1 cellular context compared by ENCODE assay signal in the genomic region with DNA sequence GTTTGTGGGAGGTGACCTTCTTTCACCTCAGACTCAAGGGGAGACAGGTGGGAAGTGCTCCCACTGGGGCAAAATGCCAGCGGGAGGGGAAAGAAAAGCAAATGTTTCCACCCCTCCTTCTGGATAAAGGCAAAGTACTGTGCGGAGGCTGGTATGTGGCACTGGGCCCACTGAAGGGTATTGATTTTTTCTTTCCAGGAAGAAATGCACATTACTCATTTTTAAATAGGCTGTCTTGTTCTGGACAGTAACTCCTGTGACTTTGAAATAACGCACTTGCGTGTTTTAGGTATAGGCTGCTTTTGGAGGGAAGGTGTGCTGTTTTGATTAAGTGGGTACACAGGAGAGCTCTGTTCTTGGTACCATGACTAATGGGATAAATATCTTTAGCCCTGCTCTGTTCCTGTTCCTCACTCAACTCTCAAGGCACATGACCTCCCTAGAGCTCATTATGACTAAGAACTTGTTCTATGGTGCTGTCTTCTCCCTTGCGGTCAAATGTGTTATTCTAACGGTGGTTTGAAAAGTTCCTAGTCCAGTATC.
TF ChIP-seq lines count a peak whose summit lies in the region.

No MANE protein-coding gene starts in this region.

TF ChIP-seq in GM12878, 131 proteins besides CTCF, POLR2A, EP300 and RAD21 (continued from another document):
- TF ChIP-seq EED (IDR thresholded peaks at IDR 0.05; ENCODE audit: low read depth), result peak; percentile 61
- TF ChIP-seq IKZF2 (IDR thresholded peaks at IDR 0.05), result peak in 1 of 2 experiments; percentile 21; a peak in 1 of 4 replicates
- no peak for TF ChIP-seq SRF (IDR thresholded peaks at IDR 0.05; ENCODE audit: low read depth in 2 of 2, low read length in 2 of 2)
- TF ChIP-seq RUNX3 (IDR thresholded peaks at IDR 0.05; ENCODE audit: low read length), result peak; percentile 83
- TF ChIP-seq JUNB (IDR thresholded peaks at IDR 0.05), result peak; percentile 61
- TF ChIP-seq, protein P1, sequence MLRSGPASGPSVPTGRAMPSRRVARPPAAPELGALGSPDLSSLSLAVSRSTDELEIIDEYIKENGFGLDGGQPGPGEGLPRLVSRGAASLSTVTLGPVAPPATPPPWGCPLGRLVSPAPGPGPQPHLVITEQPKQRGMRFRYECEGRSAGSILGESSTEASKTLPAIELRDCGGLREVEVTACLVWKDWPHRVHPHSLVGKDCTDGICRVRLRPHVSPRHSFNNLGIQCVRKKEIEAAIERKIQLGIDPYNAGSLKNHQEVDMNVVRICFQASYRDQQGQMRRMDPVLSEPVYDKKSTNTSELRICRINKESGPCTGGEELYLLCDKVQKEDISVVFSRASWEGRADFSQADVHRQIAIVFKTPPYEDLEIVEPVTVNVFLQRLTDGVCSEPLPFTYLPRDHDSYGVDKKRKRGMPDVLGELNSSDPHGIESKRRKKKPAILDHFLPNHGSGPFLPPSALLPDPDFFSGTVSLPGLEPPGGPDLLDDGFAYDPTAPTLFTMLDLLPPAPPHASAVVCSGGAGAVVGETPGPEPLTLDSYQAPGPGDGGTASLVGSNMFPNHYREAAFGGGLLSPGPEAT (IDR thresholded peaks at IDR 0.05; ENCODE audit: low read depth), result no peak
- TF ChIP-seq ZBED1 (IDR thresholded peaks at IDR 0.05; ENCODE audit: borderline replicate concordance), result no peak
